Comparison of ENCODE assay signal across 12 cellular contexts in the genomic region with DNA sequence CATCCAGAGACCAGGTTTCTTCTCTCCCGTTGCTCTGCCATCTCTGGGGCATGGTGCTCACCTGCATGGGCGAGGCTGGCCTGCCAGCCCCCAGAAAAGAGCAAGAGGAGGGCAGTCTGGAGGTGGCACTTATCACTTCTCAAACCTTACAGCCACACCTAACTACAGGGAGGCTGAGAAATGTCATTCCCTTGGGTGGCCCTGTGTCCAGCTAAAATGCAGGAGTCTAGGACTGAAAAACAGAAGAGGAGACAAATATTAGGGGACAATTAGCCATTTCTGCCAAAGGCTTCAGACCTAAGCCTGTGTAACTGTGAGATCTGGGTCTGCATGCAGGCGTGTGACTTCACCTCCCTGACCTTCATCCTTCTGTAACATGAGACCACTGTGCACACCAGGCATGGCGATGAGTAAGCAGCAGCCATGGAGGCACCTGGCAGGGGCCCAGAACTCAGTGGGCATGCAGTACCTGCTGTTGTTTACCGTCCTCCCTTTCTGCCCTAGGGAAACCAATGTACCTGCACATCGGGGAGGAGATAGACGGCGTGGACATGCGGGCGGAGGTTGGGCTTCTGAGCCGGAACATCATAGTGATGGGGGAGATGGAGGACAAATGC.
DNase-seq lines count a peak whose midpoint lies in the region; ATAC-seq, FAIRE-seq and TF ChIP-seq lines count a peak whose summit lies in the region.
"Had no signal": no experiment of that assay in that cellular context is flagged by ENCODE, and none has a peak within 500 bp of the region (broad histone marks: within the 10 kb centered on the region; RNA-seq: fewer than 3 reads in every experiment).

No MANE protein-coding gene starts in this region.

- peak; percentile 92 for DNase-seq in DMS53 (lab: John Stamatoyannopoulos, UW)
- DNase-seq in NCI-H1417 (lab: John Stamatoyannopoulos, UW): peak; percentile 46 to 80 (median 50)
- DNase-seq in RKO (ENCODE audit: low spot score): peak; percentile 32
- peak; percentile 70 for DNase-seq in kidney epithelial cell (ENCODE audit: low read depth)
- DNase-seq in OCI-LY7 (ENCODE audit: low spot score): no peak
- DNase-seq in GM19239 (ENCODE audit: insufficient read length, low spot score): no peak
- no peak for DNase-seq in immature natural killer cell
- DNase-seq: CD4-positive, alpha-beta T cell; effector CD8-positive, alpha-beta T cell had no signal

- H3K27me3 ChIP-seq in kidney epithelial cell (ENCODE audit: control insufficient read depth, insufficient read depth, low read length): peaks cover 2% of the 10 kb centered on the region
- H3K27me3 ChIP-seq: neural progenitor cell, tibial nerve had no signal

- no peak overlapping the region for H3K27ac Mint-ChIP-seq in immature natural killer cell
- H3K27ac Mint-ChIP-seq: CD4-positive, alpha-beta T cell had no signal

- H3K4me3 Mint-ChIP-seq in immature natural killer cell: no peak overlapping the region
- H3K4me3 Mint-ChIP-seq: CD4-positive, alpha-beta T cell; neural progenitor cell had no signal

- H3K79me2 ChIP-seq in OCI-LY7 (ENCODE audit: insufficient read depth, low read depth, low read length): no peaks in the 10 kb centered on the region

- H3K4me1 ChIP-seq in OCI-LY7 (ENCODE audit: insufficient read depth, low read length, poor library complexity, severe bottlenecking): no peaks in the 10 kb centered on the region
- H3K4me1 ChIP-seq: neural progenitor cell, tibial nerve had no signal

- H3K4me3 ChIP-seq in kidney epithelial cell (ENCODE audit: low read depth, low read length) (no peak overlapping the region), OCI-LY7 (ENCODE audit: low read depth, low read length, poor library complexity, severe bottlenecking) (no peak overlapping the region)
- H3K4me3 ChIP-seq: neural progenitor cell, tibial nerve had no signal

- peaks cover 0 to 10% of the 10 kb centered on the region in 2 donors for H3K4me1 Mint-ChIP-seq in immature natural killer cell

- no peak for TF ChIP-seq CTCF in kidney epithelial cell (IDR thresholded peaks at IDR 0.05; ENCODE audit: insufficient read depth, low read length, poor library complexity, severe bottlenecking)
- no peak for TF ChIP-seq CTCF in OCI-LY7 (conservative IDR thresholded peaks at IDR 0.05; ENCODE audit: low read length)

- ATAC-seq in GM19328 (IDR thresholded peaks at IDR 0.05; ENCODE audit: unreplicated experiment): no peak

- no peak overlapping the region for H3K27ac ChIP-seq in OCI-LY7 (ENCODE audit: low read depth, low read length, poor library complexity, severe bottlenecking)
- H3K27ac ChIP-seq: neural progenitor cell, tibial nerve had no signal

- H3K9me3 Mint-ChIP-seq in immature natural killer cell: no peaks in the 10 kb centered on the region
- H3K9me3 Mint-ChIP-seq: CD4-positive, alpha-beta T cell had no signal

- H3K9me3 ChIP-seq in OCI-LY7 (ENCODE audit: low read length): no peaks in the 10 kb centered on the region

- H3K36me3 Mint-ChIP-seq in immature natural killer cell: peaks cover 8 to 34% (median 30%) of the 10 kb centered on the region in 3 donors

- H3K9me2 ChIP-seq in OCI-LY7 (ENCODE audit: insufficient read depth, low read length): no peaks in the 10 kb centered on the region

- H3K4me2 ChIP-seq in OCI-LY7 (ENCODE audit: low read length): no peak overlapping the region
- H3K4me2 ChIP-seq: neural progenitor cell had no signal

- intact Hi-C loops in OCI-LY7 (cut with micrococcal nuclease; ENCODE audit: unreplicated experiment): no loop called here

- H3K27me3 Mint-ChIP-seq in immature natural killer cell (ENCODE audit: low read depth in 3 of 3): peaks cover 0 to 2% (median 2%) of the 10 kb centered on the region in 3 donors
- H3K27me3 Mint-ChIP-seq: CD4-positive, alpha-beta T cell had no signal

- H3K36me3 ChIP-seq in kidney epithelial cell (ENCODE audit: control insufficient read depth, insufficient read depth, low read length) (no peaks in the 10 kb centered on the region), OCI-LY7 (ENCODE audit: insufficient read depth, low read length) (no peaks in the 10 kb centered on the region)
- H3K36me3 ChIP-seq: neural progenitor cell had no signal

- no TSS peak for BruUV-seq in OCI-LY7 (replicated peaks; lab: Mats Ljungman, UMichigan)

- FAIRE-seq in GM19239 (lab: Jason Lieb, UNC): no peak

- H4K20me1 ChIP-seq in OCI-LY7 (ENCODE audit: insufficient read depth, low read length): no peaks in the 10 kb centered on the region

- no peak overlapping the region for H2AFZ ChIP-seq in OCI-LY7 (ENCODE audit: low read length)
- H2AFZ ChIP-seq: neural progenitor cell had no signal

- CTCF ChIA-PET in OCI-LY7 (lab: Charles Lee; ENCODE audit: unreplicated experiment): no interaction called here

- POLR2A ChIA-PET in OCI-LY7 (lab: Charles Lee): no interaction called here

Comparison
In these comparisons a context has a peak if more than half of its experiments do, and no peak if none do; other contexts are left out.
1. DNase-seq: peak in DMS53 (single experiment), NCI-H1417 (3 of 3), RKO (single experiment) and kidney epithelial cell (single experiment); none in OCI-LY7 (single experiment), GM19239 (single experiment) and immature natural killer cell (0 of 3).